8 cellular contexts compared by ENCODE assay signal in genomic region chr17:81481011-81481799, GRCh38. TPM values are rescaled to one million over a fixed set of nuclear protein-coding genes. Genes with fewer than 3 reads are reported as not detected.
DNase-seq lines count a peak whose midpoint lies in the region; ATAC-seq and TF ChIP-seq lines count a peak whose summit lies in the region.

No MANE protein-coding gene starts in this region.

- peak overlapping the region; percentile 62 for H2AFZ ChIP-seq in ACC112 (ENCODE audit: low read length, unreplicated experiment)
- no peak overlapping the region for H2AFZ ChIP-seq in OCI-LY7 (ENCODE audit: low read length)

- DNase-seq in M059J (ENCODE audit: low read depth), result peak; percentile 61
- DNase-seq in T-helper 1 cell, result peak; percentile 35 to 67 (median 41)
- DNase-seq in astrocyte of the cerebellum (ENCODE audit: low read depth), result peak; percentile 11
- peak; percentile 56 to 76 for DNase-seq in hippocampal formation (lab: John Stamatoyannopoulos, UW)
- DNase-seq in sciatic nerve (ENCODE audit: low spot score), result peak; percentile 85
- DNase-seq in OCI-LY7 (ENCODE audit: low spot score), result no peak

- H3K4me3 ChIP-seq in ACC112 (ENCODE audit: low read depth, low read length) (peak overlapping the region; percentile 75), astrocyte of the cerebellum (ENCODE audit: low read depth, low read length) (peak overlapping the region; percentile 40), OCI-LY7 (ENCODE audit: low read depth, low read length, poor library complexity, severe bottlenecking) (no peak overlapping the region)

- BruUV-seq in OCI-LY7 (replicated peaks; lab: Mats Ljungman, UMichigan), result no TSS peak

- ATAC-seq in sciatic nerve (peak; percentile 80), GM21619 (IDR thresholded peaks at IDR 0.05; ENCODE audit: unreplicated experiment) (no peak)

- H3K27me3 ChIP-seq in ACC112 (ENCODE audit: insufficient read depth, low read length), result no peaks in the 10 kb centered on the region

- no peak overlapping the region for H3K4me2 ChIP-seq in OCI-LY7 (ENCODE audit: low read length)

- no peaks in the 10 kb centered on the region for H3K79me2 ChIP-seq in ACC112 (ENCODE audit: control insufficient read depth, insufficient read depth, low read length, unreplicated experiment)
- H3K79me2 ChIP-seq in OCI-LY7 (ENCODE audit: insufficient read depth, low read depth, low read length), result no peaks in the 10 kb centered on the region

- intact Hi-C loops in sciatic nerve (cut with DNase I) (loop anchor here (5.0 kb wide), 1 partner anchor 189 kb away; no protein-coding TSS in a partner anchor), OCI-LY7 (cut with micrococcal nuclease; ENCODE audit: unreplicated experiment) (loop anchor here (5.0 kb wide), 1 partner anchor 339 kb away; no protein-coding TSS in a partner anchor)

- POLR2A ChIA-PET in OCI-LY7 (lab: Charles Lee), result no interaction called here

- CTCF ChIA-PET in OCI-LY7 (lab: Charles Lee; ENCODE audit: unreplicated experiment), result no interaction called here

- TF ChIP-seq CTCF in astrocyte of the cerebellum (IDR thresholded peaks at IDR 0.05; ENCODE audit: low read depth, low read length, missing control alignments) (no peak), OCI-LY7 (conservative IDR thresholded peaks at IDR 0.05; ENCODE audit: low read length) (no peak)

- H3K9me3 ChIP-seq in OCI-LY7 (ENCODE audit: low read length), result no peaks in the 10 kb centered on the region

- H4K20me1 ChIP-seq in OCI-LY7 (ENCODE audit: insufficient read depth, low read length), result no peaks in the 10 kb centered on the region

- H3K9me2 ChIP-seq in OCI-LY7 (ENCODE audit: insufficient read depth, low read length), result no peaks in the 10 kb centered on the region

- H3K36me3 ChIP-seq in ACC112 (ENCODE audit: insufficient read depth, low read length) (no peaks in the 10 kb centered on the region), OCI-LY7 (ENCODE audit: insufficient read depth, low read length) (no peaks in the 10 kb centered on the region)

- H3K4me1 ChIP-seq in ACC112 (ENCODE audit: control insufficient read depth, insufficient read depth, low read length, unreplicated experiment), result peaks cover 18% of the 10 kb centered on the region
- H3K4me1 ChIP-seq in OCI-LY7 (ENCODE audit: insufficient read depth, low read length, poor library complexity, severe bottlenecking), result peaks cover 30% of the 10 kb centered on the region

- in situ Hi-C loops in astrocyte of the cerebellum (cut with HindIII; ENCODE audit: low sequenced_read_pairs), result no loop called here

- H3K27ac ChIP-seq in ACC112 (ENCODE audit: low read depth, low read length) (no peak overlapping the region), OCI-LY7 (ENCODE audit: low read depth, low read length, poor library complexity, severe bottlenecking) (no peak overlapping the region)

RNA-seq across cellular contexts. Expression of gene ACTG1, which starts 31.4 kb away (rescaled TPM):
- 3,948 and 4,109 TPM in 2 replicates for total RNA-seq in M059J (2014; rRNA removed; shearing (Covaris generic))
- total RNA-seq in sciatic nerve (2,552 TPM), OCI-LY7 (2022) (2,459 and 2,894 TPM in 2 replicates)
- 2,245 and 2,707 TPM in 2 replicates for total RNA-seq in OCI-LY7 (2014; rRNA removed; shearing (Covaris generic))

RNA-seq across cellular contexts. Expression of gene FSCN2, which starts 47.0 kb away (rescaled TPM):
- 0.69 TPM in 1 of 2 replicates, not detected in the other for total RNA-seq in M059J (2014; rRNA removed; shearing (Covaris generic))
- total RNA-seq in sciatic nerve (1.6 TPM), OCI-LY7 (2022) (4.3 and 6.7 TPM in 2 replicates)
- 1.3 and 1.6 TPM in 2 replicates for total RNA-seq in OCI-LY7 (2014; rRNA removed; shearing (Covaris generic))
